13 cellular contexts compared by ENCODE assay signal in the genomic region with DNA sequence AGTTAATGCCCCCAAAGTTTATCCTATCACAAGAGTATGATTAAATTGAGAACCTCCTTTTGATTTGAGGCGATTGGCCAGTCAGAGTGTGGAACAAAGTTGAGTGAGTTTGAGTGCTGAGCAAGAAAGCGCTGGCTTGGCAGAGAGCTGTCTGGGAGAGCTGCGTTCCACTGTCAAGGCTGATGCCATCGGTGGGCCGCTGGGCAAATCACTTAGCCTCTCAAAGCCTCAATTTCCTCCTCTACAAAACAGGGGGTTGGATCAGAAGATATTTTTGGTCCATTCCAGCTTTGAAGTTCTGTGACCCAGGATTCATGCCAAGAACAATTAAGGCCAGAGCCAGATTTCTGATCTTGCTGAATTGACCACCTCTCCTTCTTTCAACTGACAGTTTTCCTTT.
"Had no signal": no experiment of that assay in that cellular context is flagged by ENCODE, and none has a peak within 500 bp of the region (broad histone marks: within the 10 kb centered on the region; RNA-seq: fewer than 3 reads in every experiment).

No MANE protein-coding gene starts in this region.

- H3K27ac Mint-ChIP-seq: nephron progenitor cell had no signal

- ATAC-seq: gastroesophageal sphincter, left lung had no signal

- H3K4me3 Mint-ChIP-seq: nephron progenitor cell had no signal

- H3K27me3 ChIP-seq: gastroesophageal sphincter, left lung, ovary, stomach, tibial nerve had no signal

- DNase-seq: activated CD4-positive, CD25-positive, alpha-beta regulatory T cell; activated naive CD4-positive, alpha-beta T cell treated with anti-CD3 and anti-CD28 coated beads, Interleukin-2, amount 50 U/mL, for 16 hours; activated T-cell treated with anti-CD3 and anti-CD28 coated beads, Interleukin-2, amount 50 U/mL, for 1 hour; brain microvascular endothelial cell; islet precursor cell; left lung; nephron progenitor cell; stomach; T-helper 2 cell had no signal

- H3K4me1 ChIP-seq: gastroesophageal sphincter, tibial nerve had no signal

- H3K9me3 Mint-ChIP-seq: nephron progenitor cell had no signal

- H3K9me3 ChIP-seq: gastroesophageal sphincter, left lung, ovary, stomach, tibial nerve had no signal

- H3K36me3 ChIP-seq: brain microvascular endothelial cell, gastroesophageal sphincter, left lung, ovary, stomach, tibial nerve had no signal

- H3K4me3 ChIP-seq: gastroesophageal sphincter, left lung, ovary, skin epidermis, stomach had no signal

- H3K27ac ChIP-seq: brain microvascular endothelial cell, gastroesophageal sphincter, left lung, ovary, skin epidermis, stomach, tibial nerve had no signal
